ENCODE assay signal across 1 cellular context in genomic region chr13:105567951-105568510, GRCh38.
TF ChIP-seq lines count a peak whose summit lies in the region.

No MANE protein-coding gene starts in this region.

TF ChIP-seq in SK-N-SH, 30 proteins besides CTCF, POLR2A, EP300 and RAD21 (continued from another document):
- no peak for TF ChIP-seq ZBTB33 (IDR thresholded peaks at IDR 0.05; ENCODE audit: borderline replicate concordance, low read depth)
- no peak for TF ChIP-seq USF1 (IDR thresholded peaks at IDR 0.05; ENCODE audit: borderline replicate concordance, low read depth)
- TF ChIP-seq ELF1 (IDR thresholded peaks at IDR 0.05), result no peak
